Comparison of ENCODE assay signal across 23 cellular contexts in genomic region chr7:101848168-101848951, GRCh38. TPM values are rescaled to one million over a fixed set of nuclear protein-coding genes. Genes with fewer than 3 reads are reported as not detected.
DNase-seq lines count a peak whose midpoint lies in the region; ATAC-seq, FAIRE-seq and TF ChIP-seq lines count a peak whose summit lies in the region.
"Had no signal": no experiment of that assay in that cellular context is flagged by ENCODE, and none has a peak within 500 bp of the region (broad histone marks: within the 10 kb centered on the region; RNA-seq: fewer than 3 reads in every experiment).

No MANE protein-coding gene starts in this region.

- no peaks in the 10 kb centered on the region for H3K27me3 ChIP-seq in HepG2 (ENCODE audit: control insufficient read depth in 1 of 2, insufficient read depth in 2 of 2, low read length in 2 of 2)
- H3K27me3 ChIP-seq in right lobe of liver = no peaks in the 10 kb centered on the region
- no peaks in the 10 kb centered on the region for H3K27me3 ChIP-seq in lung (ENCODE audit: control insufficient read depth, insufficient read depth)
- H3K27me3 ChIP-seq in effector memory CD4-positive, alpha-beta T cell (replicated peaks; ENCODE audit: control insufficient read depth, insufficient read depth, low read length, poor library complexity, severe bottlenecking) = no peaks in the 10 kb centered on the region
- H3K27me3 ChIP-seq: BLaER1 treated with 17β-estradiol and CSF1 and Interleukin-3, amounts not matched to agents 10 nM and 100 nM; transverse colon had no signal

- peaks cover 8% of the 10 kb centered on the region; the same call in 1 of the 2 replicates for H4K20me1 ChIP-seq in HepG2 (ENCODE audit: insufficient read depth, low read length)

- ATAC-seq in HepG2 (no peak), right lobe of liver (no peak), lung (ENCODE audit: insufficient read depth, low FRiP score) (peak; percentile 73)
- ATAC-seq: activated T-helper 17 cell treated with anti-CD3 and anti-CD28 coated beads, Interleukin-2, amount 50 U/mL, for 72 hours; left lobe of liver; stimulated activated naive CD8-positive, alpha-beta T cell treated with anti-CD3 and anti-CD28 coated beads, Interleukin-15, amount 100 ng/mL, for 72 hours had no signal

- POLR2A ChIA-PET in HepG2 (lab: Yijun Ruan, JAX) = no interaction called here

- WGBS in HepG2 (ENCODE audit: low lambda C conversion rate) = 97% methylated on average over 9 of the region's 9 CpGs
- WGBS in right lobe of liver (ENCODE audit: insufficient coverage, low coverage, low lambda C conversion rate, missing lambda C conversion rate) = 80% methylated on average over 9 of the region's 9 CpGs
- WGBS in lung, 2 donors = 61 to 84% methylated on average over 9 of the region's 9 CpGs

- no peak overlapping the region for H3K4me3 ChIP-seq in HepG2 (replicated peaks in 1 of 3; ENCODE audit: insufficient read depth in 1 of 3, low read depth in 2 of 3, low read length in 3 of 3)
- no peak overlapping the region for H3K4me3 ChIP-seq in right lobe of liver
- H3K4me3 ChIP-seq in lung = no peak overlapping the region
- H3K4me3 ChIP-seq in effector memory CD4-positive, alpha-beta T cell (ENCODE audit: insufficient read depth, low read depth, low read length, poor library complexity, severe bottlenecking) = no peak overlapping the region
- H3K4me3 ChIP-seq: PC-9, transverse colon had no signal

- peaks cover 90% of the 10 kb centered on the region for H3K79me2 ChIP-seq in HepG2 (ENCODE audit: insufficient read depth, low read length)

- H3K36me3 ChIP-seq in HepG2 (replicated peaks in 1 of 2; ENCODE audit: control insufficient read depth in 1 of 2, insufficient read depth in 2 of 2, low read length in 2 of 2) (no peaks in the 10 kb centered on the region; a peak in 1 of 5 replicates), right lobe of liver (no peaks in the 10 kb centered on the region), lung (ENCODE audit: control insufficient read depth in 2 of 2, insufficient read depth in 2 of 2, low read length in 2 of 2) (no peaks in the 10 kb centered on the region)
- no peaks in the 10 kb centered on the region for H3K36me3 ChIP-seq in effector memory CD4-positive, alpha-beta T cell (ENCODE audit: control insufficient read depth, insufficient read depth, low read length)
- H3K36me3 ChIP-seq: transverse colon had no signal

- no peak overlapping the region for H2AFZ ChIP-seq in HepG2 (ENCODE audit: low read length)
- H2AFZ ChIP-seq: PC-9 had no signal

- in situ Hi-C loops in HepG2 (cut with HindIII; ENCODE audit: extremely low pct_ligation_motif_present, low pct_unique_long_range_greater_than_20kb) = no loop called here

- H3K4me2 ChIP-seq in HepG2 (ENCODE audit: low read depth, low read length) = no peak overlapping the region
- H3K4me2 ChIP-seq: PC-9 had no signal

- no peaks in the 10 kb centered on the region for H3K4me1 ChIP-seq in HepG2 (ENCODE audit: insufficient read depth, low read length)
- no peaks in the 10 kb centered on the region for H3K4me1 ChIP-seq in right lobe of liver
- peaks cover 0 to 2% of the 10 kb centered on the region in 2 donors for H3K4me1 ChIP-seq in lung (ENCODE audit: control insufficient read depth in 2 of 2, insufficient read depth in 2 of 2, low read length in 2 of 2)
- H3K4me1 ChIP-seq in effector memory CD4-positive, alpha-beta T cell (ENCODE audit: control insufficient read depth, insufficient read depth, low read length, poor library complexity, severe bottlenecking) = peaks cover 4% of the 10 kb centered on the region
- H3K4me1 ChIP-seq: transverse colon had no signal

- TF ChIP-seq CTCF in HepG2 (CRISPR knock-in tag; IDR thresholded peaks at IDR 0.05) (no peak), right lobe of liver (IDR thresholded peaks at IDR 0.05) (no peak), lung (IDR thresholded peaks at IDR 0.05; ENCODE audit: control extremely low read depth, extremely low read depth) (no peak)

- intact Hi-C loops in HepG2 (cut with micrococcal nuclease; ENCODE audit: unreplicated experiment) (no loop called here), right lobe of liver (cut with DNase I) (no loop called here)

- H3K9me3 ChIP-seq in HepG2 (ENCODE audit: low read length) (peaks cover 6% of the 10 kb centered on the region), right lobe of liver (peaks cover 0 to 9% (median 0%) of the 10 kb centered on the region in 4 donors), lung (ENCODE audit: control insufficient read depth in 2 of 2, insufficient read depth in 1 of 2, low read length in 1 of 2) (peaks cover 0 to 3% of the 10 kb centered on the region in 2 donors)
- H3K9me3 ChIP-seq in effector memory CD4-positive, alpha-beta T cell (ENCODE audit: control insufficient read depth, low read length) = no peaks in the 10 kb centered on the region

- FAIRE-seq in HepG2 (lab: Jason Lieb, UNC) = no peak
- FAIRE-seq in urothelium cell line (lab: Jason Lieb, UNC) = peak; percentile 23
- FAIRE-seq: A204.1 had no signal

- BruUV-seq in HepG2 (replicated peaks; lab: Mats Ljungman, UMichigan) = no TSS peak

- TF ChIP-seq EP300 in HepG2 (IDR thresholded peaks at IDR 0.05; ENCODE audit: low read depth in 2 of 2, low read length in 2 of 2) (no peak), HepG2 (CRISPR knock-in tag; IDR thresholded peaks at IDR 0.05; ENCODE audit: borderline replicate concordance) (no peak)

- DNase-seq in HepG2 (ENCODE audit: low spot score) (no peak), right lobe of liver (no peak), RPMI7951 (ENCODE audit: low read depth) (peak; percentile 53), lung (ENCODE audit: low spot score) (peak; percentile 64), urothelium cell line (ENCODE audit: low spot score) (peak; percentile 40), NCI-H1436 (lab: John Stamatoyannopoulos, UW) (no peak), SIG-M5 (lab: John Stamatoyannopoulos, UW) (no peak)
- DNase-seq in effector memory CD4-positive, alpha-beta T cell = no peak
- DNase-seq: cerebellar nuclear complex; erythroblast; foreskin melanocyte; H9; NCI-H1048; NCI-H1930; NCI-H2227 treated with DMSO at 0.1 percent for 48 hours; PC-9; stimulated activated naive CD8-positive, alpha-beta T cell treated with anti-CD3 and anti-CD28 coated beads, Interleukin-15, amount 100 ng/mL, for 72 hours; T-helper 2 cell; transverse colon had no signal

- TF ChIP-seq POLR2A in HepG2 (IDR thresholded peaks at IDR 0.05; ENCODE audit: insufficient read depth in 1 of 2, low read depth in 2 of 2, low read length in 2 of 2) (no peak), right lobe of liver (IDR thresholded peaks at IDR 0.05) (no peak)

- TF ChIP-seq RAD21 in HepG2 (CRISPR knock-in tag; IDR thresholded peaks at IDR 0.05) = no peak

- H3K9ac ChIP-seq in HepG2 (ENCODE audit: insufficient read depth, low read depth, low read length) = no peak overlapping the region
- H3K9ac ChIP-seq: BLaER1 treated with 17β-estradiol and CSF1 and Interleukin-3, amounts not matched to agents 10 nM and 100 nM had no signal

- H3K27ac ChIP-seq in HepG2 (ENCODE audit: extremely low read length, insufficient read depth, low read length) (no peak overlapping the region), right lobe of liver (no peak overlapping the region), lung (ENCODE audit: low read depth in 1 of 2, low read length in 1 of 2) (no peak overlapping the region)
- no peak overlapping the region for H3K27ac ChIP-seq in effector memory CD4-positive, alpha-beta T cell (ENCODE audit: insufficient read depth, low read length, poor library complexity, severe bottlenecking)
- H3K27ac ChIP-seq: BLaER1 treated with 17β-estradiol and CSF1 and Interleukin-3, amounts not matched to agents 10 nM and 100 nM; PC-9; transverse colon had no signal

- CTCF ChIA-PET in HepG2 (lab: Yijun Ruan, JAX; ENCODE audit: low intra/inter-chr PET ratio, low total read pairs) = no interaction called here

TF ChIP-seq in HepG2, 621 proteins besides CTCF, POLR2A, EP300 and RAD21:
- TF ChIP-seq MEF2D (CRISPR knock-in tag; IDR thresholded peaks at IDR 0.05) = no peak
- TF ChIP-seq ZNF121 (CRISPR knock-in tag; IDR thresholded peaks at IDR 0.05) = peak; percentile 82

RNA-seq across cellular contexts. Expression of gene CUX1, which starts 30.9 kb away (rescaled TPM):
- total RNA-seq in HepG2 (2016; rRNA removed; fragmentation: Illumina TruSeq; extraction: Trizol) (13.7 and 21.7 TPM in 2 replicates), right lobe of liver (10 to 100 TPM; 34.3 to 53.1 (median 40.6) TPM), lung (100 to 1,000 TPM in 1 of 2 donors, 10 to 100 TPM in 1; 96.9 to 138 TPM)
- total RNA-seq in HepG2 (2016; cell fraction: cytosol; rRNA removed; fragmentation: Illumina TruSeq; extraction: Trizol; ENCODE audit: low read depth) = 11.4 and 13.0 TPM in 2 replicates
- 13.2 and 19.0 TPM in 2 replicates for total RNA-seq in HepG2 (2016; cell fraction: insoluble cytoplasmic fraction; rRNA removed; fragmentation: Illumina TruSeq; extraction: Trizol)
- 12.9 and 17.8 TPM in 2 replicates for total RNA-seq in HepG2 (2016; cell fraction: membrane; rRNA removed; fragmentation: Illumina TruSeq; extraction: Trizol)
- total RNA-seq in HepG2 (2016; cell fraction: nucleus; rRNA removed; fragmentation: Illumina TruSeq; extraction: Trizol) = 34.3 and 34.4 TPM in 2 replicates
- polyA plus RNA-seq in HepG2 (2011; rRNA removed) (14.9 and 17.8 TPM in 2 replicates), lung (10 to 100 TPM; 40.5 to 41.4 TPM)
- 11.7 and 14.5 TPM in 2 replicates for polyA plus RNA-seq in HepG2 (2011; cell fraction: cytosol; rRNA removed)
- 19.5 and 20.4 TPM in 2 replicates for polyA plus RNA-seq in HepG2 (2011; cell fraction: nucleus; rRNA removed)
- 17.6 and 19.7 TPM in 2 replicates for polyA plus RNA-seq in HepG2 (2012)
- polyA plus RNA-seq in HepG2 (2016; cell fraction: cytosol; fragmentation: Illumina TruSeq; extraction: Trizol; ENCODE audit: low read depth) = 7.4 and 8.5 TPM in 2 replicates
- 16.3 and 20.7 TPM in 2 replicates for polyA plus RNA-seq in HepG2 (2016; cell fraction: insoluble cytoplasmic fraction; fragmentation: Illumina TruSeq; extraction: Trizol; ENCODE audit: low read depth)
- polyA plus RNA-seq in HepG2 (2016; cell fraction: membrane; fragmentation: Illumina TruSeq; extraction: Trizol; ENCODE audit: low read depth) = 17.8 and 18.3 TPM in 2 replicates
- polyA plus RNA-seq in HepG2 (2016; cell fraction: nucleus; fragmentation: Illumina TruSeq; extraction: Trizol; ENCODE audit: insufficient read depth, low read depth) = 20.0 and 22.4 TPM in 2 replicates
- polyA minus RNA-seq in HepG2 (2011; rRNA and poly(A)+ RNA removed; ENCODE audit: low replicate concordance) = 17.5 and 23.0 TPM in 2 replicates
- 9.6 and 10.6 TPM in 2 replicates for polyA minus RNA-seq in HepG2 (2011; cell fraction: cytosol; rRNA and poly(A)+ RNA removed)
- polyA minus RNA-seq in HepG2 (2011; cell fraction: nucleus; rRNA and poly(A)+ RNA removed) = 65.1 and 68.5 TPM in 2 replicates
- 20.3 and 28.6 TPM in 2 replicates for total RNA-seq in RPMI7951 (2014; rRNA removed; shearing (Covaris generic))

Comparison
In these comparisons a context has a peak if more than half of its experiments do, and no peak if none do; other contexts are left out.
1. DNase-seq: peak in RPMI7951 (single experiment), lung (single experiment) and urothelium cell line (single experiment); none in HepG2 (single experiment), right lobe of liver (0 of 3), effector memory CD4-positive, alpha-beta T cell (0 of 3), NCI-H1436 (single experiment) and SIG-M5 (single experiment).